In the genomic region with DNA sequence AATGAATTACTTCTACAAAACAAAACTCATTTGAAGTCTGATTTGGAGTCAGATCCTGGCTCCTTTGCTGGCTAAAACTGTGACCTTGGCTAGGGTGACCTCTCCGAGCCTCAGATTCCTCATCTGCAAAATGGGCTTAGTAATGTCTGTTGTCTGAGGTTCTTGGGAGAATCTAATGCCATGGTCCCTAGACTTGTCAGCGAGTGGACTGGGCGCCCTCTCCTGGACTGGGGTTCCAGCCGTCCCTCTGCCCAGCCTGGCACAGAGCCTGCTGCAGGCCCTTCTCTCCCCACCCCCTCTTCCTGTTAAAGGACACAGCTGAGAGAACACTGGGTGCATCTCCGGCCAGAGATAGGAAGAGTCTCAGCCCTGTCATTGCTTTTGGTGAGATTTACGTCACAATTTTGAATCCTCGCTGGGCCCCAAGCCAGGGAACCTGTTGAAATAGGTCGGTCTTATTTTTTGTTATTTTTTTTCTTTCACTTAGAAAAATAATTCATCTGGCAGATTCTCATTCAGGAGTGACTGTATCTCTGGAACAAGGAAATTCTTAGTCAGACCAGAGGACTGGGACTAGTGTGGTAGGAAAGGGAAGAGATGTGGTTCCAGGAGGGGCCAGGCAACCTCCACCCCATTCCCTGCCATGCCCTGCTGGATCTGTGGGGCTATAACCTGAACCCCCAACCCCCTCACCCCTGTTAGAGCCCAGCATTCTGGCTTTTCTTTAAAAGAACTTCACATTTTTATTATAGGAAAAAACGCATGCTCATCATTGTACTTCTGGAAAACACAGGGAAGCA, we compare ENCODE assay signal across 1 cellular context.
TF ChIP-seq lines count a peak whose summit lies in the region.

No MANE protein-coding gene starts in this region.

TF ChIP-seq in SK-N-SH treated with all-trans-retinoic acid at 6 μM for 48 hours, 23 proteins besides CTCF, POLR2A, EP300 and RAD21 (continued from another document):
- TF ChIP-seq, protein P1, sequence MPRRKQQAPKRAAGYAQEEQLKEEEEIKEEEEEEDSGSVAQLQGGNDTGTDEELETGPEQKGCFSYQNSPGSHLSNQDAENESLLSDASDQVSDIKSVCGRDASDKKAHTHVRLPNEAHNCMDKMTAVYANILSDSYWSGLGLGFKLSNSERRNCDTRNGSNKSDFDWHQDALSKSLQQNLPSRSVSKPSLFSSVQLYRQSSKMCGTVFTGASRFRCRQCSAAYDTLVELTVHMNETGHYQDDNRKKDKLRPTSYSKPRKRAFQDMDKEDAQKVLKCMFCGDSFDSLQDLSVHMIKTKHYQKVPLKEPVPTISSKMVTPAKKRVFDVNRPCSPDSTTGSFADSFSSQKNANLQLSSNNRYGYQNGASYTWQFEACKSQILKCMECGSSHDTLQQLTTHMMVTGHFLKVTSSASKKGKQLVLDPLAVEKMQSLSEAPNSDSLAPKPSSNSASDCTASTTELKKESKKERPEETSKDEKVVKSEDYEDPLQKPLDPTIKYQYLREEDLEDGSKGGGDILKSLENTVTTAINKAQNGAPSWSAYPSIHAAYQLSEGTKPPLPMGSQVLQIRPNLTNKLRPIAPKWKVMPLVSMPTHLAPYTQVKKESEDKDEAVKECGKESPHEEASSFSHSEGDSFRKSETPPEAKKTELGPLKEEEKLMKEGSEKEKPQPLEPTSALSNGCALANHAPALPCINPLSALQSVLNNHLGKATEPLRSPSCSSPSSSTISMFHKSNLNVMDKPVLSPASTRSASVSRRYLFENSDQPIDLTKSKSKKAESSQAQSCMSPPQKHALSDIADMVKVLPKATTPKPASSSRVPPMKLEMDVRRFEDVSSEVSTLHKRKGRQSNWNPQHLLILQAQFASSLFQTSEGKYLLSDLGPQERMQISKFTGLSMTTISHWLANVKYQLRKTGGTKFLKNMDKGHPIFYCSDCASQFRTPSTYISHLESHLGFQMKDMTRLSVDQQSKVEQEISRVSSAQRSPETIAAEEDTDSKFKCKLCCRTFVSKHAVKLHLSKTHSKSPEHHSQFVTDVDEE (CRISPR knock-in tag; IDR thresholded peaks at IDR 0.05): no peak
- TF ChIP-seq ZNF8 (CRISPR knock-in tag; IDR thresholded peaks at IDR 0.05): no peak
- no peak for TF ChIP-seq PPARA (CRISPR knock-in tag; IDR thresholded peaks at IDR 0.05; ENCODE audit: borderline replicate concordance)
- TF ChIP-seq ISL1 (CRISPR knock-in tag; IDR thresholded peaks at IDR 0.05): peak; percentile 33; the same call in 1 of the 2 replicates
- no peak for TF ChIP-seq RARB (CRISPR knock-in tag; IDR thresholded peaks at IDR 0.05)
- no peak for TF ChIP-seq ZNF565 (CRISPR knock-in tag; conservative IDR thresholded peaks at IDR 0.05; ENCODE audit: low read depth)
- TF ChIP-seq SNAI2 (CRISPR knock-in tag; IDR thresholded peaks at IDR 0.05): 0 out of 2 replicates have a peak, but pooled peaks have one; percentile 30
- no peak for TF ChIP-seq TOX (CRISPR knock-in tag; IDR thresholded peaks at IDR 0.05; ENCODE audit: borderline replicate concordance)
- TF ChIP-seq, protein P2, sequence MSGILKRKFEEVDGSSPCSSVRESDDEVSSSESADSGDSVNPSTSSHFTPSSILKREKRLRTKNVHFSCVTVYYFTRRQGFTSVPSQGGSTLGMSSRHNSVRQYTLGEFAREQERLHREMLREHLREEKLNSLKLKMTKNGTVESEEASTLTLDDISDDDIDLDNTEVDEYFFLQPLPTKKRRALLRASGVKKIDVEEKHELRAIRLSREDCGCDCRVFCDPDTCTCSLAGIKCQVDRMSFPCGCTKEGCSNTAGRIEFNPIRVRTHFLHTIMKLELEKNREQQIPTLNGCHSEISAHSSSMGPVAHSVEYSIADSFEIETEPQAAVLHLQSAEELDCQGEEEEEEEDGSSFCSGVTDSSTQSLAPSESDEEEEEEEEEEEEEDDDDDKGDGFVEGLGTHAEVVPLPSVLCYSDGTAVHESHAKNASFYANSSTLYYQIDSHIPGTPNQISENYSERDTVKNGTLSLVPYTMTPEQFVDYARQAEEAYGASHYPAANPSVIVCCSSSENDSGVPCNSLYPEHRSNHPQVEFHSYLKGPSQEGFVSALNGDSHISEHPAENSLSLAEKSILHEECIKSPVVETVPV (CRISPR knock-in tag; IDR thresholded peaks at IDR 0.05): no peak
